ENCODE assay signal across 8 cellular contexts in the genomic region with DNA sequence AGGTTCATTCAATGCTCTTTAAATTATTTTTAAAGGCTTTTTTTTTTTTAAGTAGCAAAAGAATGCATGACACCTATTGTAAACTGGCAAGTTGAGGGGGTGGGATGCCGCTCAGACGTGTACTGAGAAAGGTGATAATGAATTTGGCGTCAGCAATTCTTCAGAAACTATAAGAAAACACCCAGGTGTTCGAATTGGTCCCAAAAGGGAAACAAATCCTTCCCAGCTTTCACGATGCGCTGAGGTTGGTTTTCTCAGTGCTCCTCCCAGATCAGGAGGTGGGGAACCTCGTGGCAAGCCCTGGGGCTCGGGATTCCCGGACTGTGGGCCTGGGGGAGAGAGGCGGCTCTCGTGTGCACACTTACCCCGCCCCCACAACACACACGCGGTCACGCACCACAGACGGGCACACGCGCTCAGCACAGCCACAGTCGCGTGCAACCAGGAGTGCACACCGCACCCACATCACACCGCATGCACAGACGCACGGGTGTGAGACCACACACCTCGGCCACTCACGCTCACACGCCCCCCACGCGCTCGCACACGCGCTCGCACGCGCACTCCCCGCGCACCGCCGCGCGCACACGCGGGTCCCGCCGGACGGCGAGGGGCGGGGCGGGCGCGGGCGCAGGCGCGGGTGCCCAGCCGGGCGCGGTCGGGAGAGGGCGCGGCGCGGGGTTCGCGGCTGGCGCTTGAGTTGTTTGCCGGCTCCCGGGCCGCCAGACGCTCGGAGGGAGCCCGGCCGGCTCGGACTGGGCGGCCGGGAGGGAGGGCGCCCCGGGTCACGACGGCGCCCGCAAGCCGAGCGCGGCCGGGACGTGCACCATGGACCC. TPM values are rescaled to one million over a fixed set of nuclear protein-coding genes. Genes with fewer than 3 reads are reported as not detected.
DNase-seq lines count a peak whose midpoint lies in the region; ATAC-seq and TF ChIP-seq lines count a peak whose summit lies in the region.

A gene with protein sequence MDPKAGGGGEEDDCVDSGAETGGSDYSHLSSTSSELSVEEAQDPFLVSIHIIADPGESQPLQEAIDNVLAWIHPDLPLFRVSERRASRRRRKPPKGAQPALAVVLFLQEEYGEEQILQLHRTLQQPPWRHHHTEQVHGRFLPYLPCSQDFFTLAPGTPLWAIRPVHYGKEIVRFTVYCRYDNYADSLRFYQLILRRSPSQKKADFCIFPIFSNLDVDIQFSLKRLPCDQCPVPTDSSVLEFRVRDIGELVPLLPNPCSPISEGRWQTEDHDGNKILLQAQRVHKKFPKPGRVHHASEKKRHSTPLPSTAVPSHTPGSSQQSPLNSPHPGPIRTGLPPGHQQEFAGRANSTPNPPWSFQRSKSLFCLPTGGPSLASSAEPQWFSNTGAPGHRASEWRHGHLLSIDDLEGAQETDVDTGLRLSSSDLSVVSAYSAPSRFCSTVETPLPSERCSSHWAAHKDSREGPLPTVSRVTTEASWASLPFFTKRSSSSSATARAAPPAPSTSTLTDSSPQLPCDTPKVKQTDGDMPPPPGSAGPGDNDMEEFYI (plus strand): TSS at position 725 of the 836 bp plus-strand sequence. CDS start 104 bp downstream, at position 829.

- DNase-seq in NCI-H2196 treated with DMSO at 0.1 percent for 48 hours (lab: John Stamatoyannopoulos, UW; ENCODE audit: unreplicated experiment): peak; percentile 0
- DNase-seq in activated T-cell treated with anti-CD3 and anti-CD28 coated beads, Interleukin-2, amount 50 U/mL, for 24 hours: peak; percentile 74
- peak; percentile 20 for DNase-seq in fibroblast of lung (ENCODE audit: low read depth in 2 of 2)
- peak in 7 of 9 donors; percentile 9 to 75 (median 21) for DNase-seq in naive thymus-derived CD4-positive, alpha-beta T cell
- DNase-seq in testis: no peak
- DNase-seq in dedifferentiated amniotic fluid mesenchymal stem cell (ENCODE audit: extremely low spot score): no peak

- no peaks in the 10 kb centered on the region for H3K79me2 ChIP-seq in fibroblast of lung (ENCODE audit: control insufficient read depth, insufficient read depth, low read length)

- no peaks in the 10 kb centered on the region for H3K36me3 ChIP-seq in fibroblast of lung (ENCODE audit: control insufficient read depth, insufficient read depth, low read length)
- no peaks in the 10 kb centered on the region for H3K36me3 ChIP-seq in naive thymus-derived CD4-positive, alpha-beta T cell (ENCODE audit: control insufficient read depth in 2 of 3, insufficient read depth in 3 of 3, low read length in 3 of 3)
- H3K36me3 ChIP-seq in testis (ENCODE audit: low read depth, missing control alignments): no peaks in the 10 kb centered on the region

- peak within 1 kb of the TSS; percentile 88 for H3K4me2 ChIP-seq in fibroblast of lung (ENCODE audit: extremely low read depth, insufficient read depth, low read length)

- peaks cover 67% of the 10 kb centered on the region for H3K27me3 Mint-ChIP-seq in activated T-cell treated with anti-CD3 and anti-CD28 coated beads, Interleukin-2, amount 50 U/mL, for 24 hours
- peaks cover 44 to 65% (median 55%) of the 10 kb centered on the region in 5 donors for H3K27me3 Mint-ChIP-seq in naive thymus-derived CD4-positive, alpha-beta T cell

- peak; percentile 68 for ATAC-seq in HG02610 (IDR thresholded peaks at IDR 0.05; ENCODE audit: unreplicated experiment)
- ATAC-seq in naive thymus-derived CD4-positive, alpha-beta T cell: peak; percentile 85

- H3K4me3 ChIP-seq in fibroblast of lung (replicated peaks in 1 of 4; ENCODE audit: control extremely low read depth in 1 of 4, insufficient read depth in 1 of 4, low read depth in 3 of 4, low read length in 4 of 4) (peak within 1 kb of the TSS; percentile 60 to 80 (median 72)), testis (peak within 1 kb of the TSS; percentile 65 to 69)
- peak within 1 kb of the TSS; percentile 31 for H3K4me3 ChIP-seq in naive thymus-derived CD4-positive, alpha-beta T cell (ENCODE audit: low read length)

- TF ChIP-seq CTCF in GM12874 (IDR thresholded peaks at IDR 0.05; ENCODE audit: insufficient read depth, low read depth, low read length) (peak; percentile 36), fibroblast of lung (conservative IDR thresholded peaks at IDR 0.05 in 1 of 2, IDR thresholded peaks at IDR 0.05 in 1 of 2; ENCODE audit: low read depth in 1 of 2, low read length in 2 of 2) (no peak), testis (IDR thresholded peaks at IDR 0.05) (peak in 1 of 3 experiments; percentile 62)

- TF ChIP-seq POLR2A in testis (IDR thresholded peaks at IDR 0.05): no peak

- H3K9ac ChIP-seq in fibroblast of lung (ENCODE audit: insufficient read depth, low read length): peak within 1 kb of the TSS; percentile 36

- H3K27ac ChIP-seq in fibroblast of lung (ENCODE audit: insufficient read depth, low read length) (no peak within 1 kb of the TSS), testis (no peak within 1 kb of the TSS)
- H3K27ac ChIP-seq in naive thymus-derived CD4-positive, alpha-beta T cell (ENCODE audit: low read depth, low read length): no peak within 1 kb of the TSS

- H3K9me3 ChIP-seq in fibroblast of lung (ENCODE audit: control insufficient read depth, insufficient read depth, low read depth, low read length) (no peaks in the 10 kb centered on the region), testis (no peaks in the 10 kb centered on the region)
- H3K9me3 ChIP-seq in naive thymus-derived CD4-positive, alpha-beta T cell (ENCODE audit: control insufficient read depth in 2 of 3, low read length in 3 of 3): no peaks in the 10 kb centered on the region

- H3K4me1 Mint-ChIP-seq in activated T-cell treated with anti-CD3 and anti-CD28 coated beads, Interleukin-2, amount 50 U/mL, for 24 hours (ENCODE audit: low read depth): peaks cover 3% of the 10 kb centered on the region
- H3K4me1 Mint-ChIP-seq in naive thymus-derived CD4-positive, alpha-beta T cell: peaks cover 0 to 12% (median 0%) of the 10 kb centered on the region in 7 donors

- H3K9me3 Mint-ChIP-seq in activated T-cell treated with anti-CD3 and anti-CD28 coated beads, Interleukin-2, amount 50 U/mL, for 24 hours: no peaks in the 10 kb centered on the region
- H3K9me3 Mint-ChIP-seq in naive thymus-derived CD4-positive, alpha-beta T cell: no peaks in the 10 kb centered on the region

- peak within 1 kb of the TSS; percentile 76 for H3K4me3 Mint-ChIP-seq in activated T-cell treated with anti-CD3 and anti-CD28 coated beads, Interleukin-2, amount 50 U/mL, for 24 hours
- peak within 1 kb of the TSS; percentile 64 to 82 (median 78) for H3K4me3 Mint-ChIP-seq in naive thymus-derived CD4-positive, alpha-beta T cell

- H3K36me3 Mint-ChIP-seq in activated T-cell treated with anti-CD3 and anti-CD28 coated beads, Interleukin-2, amount 50 U/mL, for 24 hours (ENCODE audit: low read depth): no peaks in the 10 kb centered on the region
- H3K36me3 Mint-ChIP-seq in naive thymus-derived CD4-positive, alpha-beta T cell: peaks cover 0 to 5% (median 0%) of the 10 kb centered on the region in 5 donors

- H4K20me1 ChIP-seq in fibroblast of lung (ENCODE audit: control insufficient read depth, extremely low read depth, insufficient read depth, low read length): no peaks in the 10 kb centered on the region

- H3K27me3 ChIP-seq in fibroblast of lung (ENCODE audit: control insufficient read depth, insufficient read depth, low read length) (no peaks in the 10 kb centered on the region), testis (no peaks in the 10 kb centered on the region)
- peaks cover 4 to 10% of the 10 kb centered on the region in 2 donors for H3K27me3 ChIP-seq in naive thymus-derived CD4-positive, alpha-beta T cell (ENCODE audit: control insufficient read depth in 2 of 2, insufficient read depth in 2 of 2, low read length in 2 of 2)

- POLR2A ChIA-PET in naive thymus-derived CD4-positive, alpha-beta T cell (lab: Charles Lee): no interaction called here

- H3K27ac Mint-ChIP-seq in activated T-cell treated with anti-CD3 and anti-CD28 coated beads, Interleukin-2, amount 50 U/mL, for 24 hours: no peak within 1 kb of the TSS
- no peak within 1 kb of the TSS for H3K27ac Mint-ChIP-seq in naive thymus-derived CD4-positive, alpha-beta T cell

- intact Hi-C loops in naive thymus-derived CD4-positive, alpha-beta T cell (cut with micrococcal nuclease): loop anchor here in 1 of 2 donors (2.0 to 10.0 kb wide), 3 partner anchors 65 to 575 kb away; a partner anchor contains a TSS
- intact Hi-C loops in testis (cut with DNase I; ENCODE audit: low total_unique reads): no loop called here

- 1% methylated on average over 16 to 29 of the region's 86 CpGs for WGBS in testis, 2 donors

- CTCF ChIA-PET in naive thymus-derived CD4-positive, alpha-beta T cell (lab: Charles Lee): no interaction called here

- H2AFZ ChIP-seq in fibroblast of lung (ENCODE audit: low read length): peak within 1 kb of the TSS; percentile 98

- H3K4me1 ChIP-seq in fibroblast of lung (ENCODE audit: control insufficient read depth, extremely low read depth, insufficient read depth, low read length) (peaks cover 3% of the 10 kb centered on the region), testis (no peaks in the 10 kb centered on the region)
- H3K4me1 ChIP-seq in naive thymus-derived CD4-positive, alpha-beta T cell (ENCODE audit: control insufficient read depth in 2 of 2, insufficient read depth in 2 of 2, low read length in 2 of 2): peaks cover 0 to 4% of the 10 kb centered on the region in 2 donors

RNA-seq across cellular contexts. Expression of the gene that starts here (rescaled TPM):
- total RNA-seq in fibroblast of lung: 2.6 and 4.8 TPM in 2 replicates
- 1.7 and 3.2 TPM in 2 replicates for polyA plus RNA-seq in fibroblast of lung
- 1.8 and 2.7 TPM in 2 replicates for polyA plus RNA-seq in fibroblast of lung (2012)
- polyA minus RNA-seq in fibroblast of lung (ENCODE audit: low replicate concordance): 3.0 and 5.4 TPM in 2 replicates
- total RNA-seq in naive thymus-derived CD4-positive, alpha-beta T cell: under 1 TPM in 2 of 5 experiments, not detected in 3; 0.12 to 0.85 TPM
- polyA plus RNA-seq in naive thymus-derived CD4-positive, alpha-beta T cell: not detected
- total RNA-seq in testis: 1 to 10 TPM; 2.7 to 3.0 TPM
- 3.4 TPM for polyA plus RNA-seq in testis (ENCODE audit: insufficient read depth, low read depth, low replicate concordance)

Comparison
In these comparisons a context has a peak if more than half of its experiments do, and no peak if none do; other contexts are left out.
1. Peak in DNase-seq, ATAC-seq and H3K4me3 ChIP-seq in naive thymus-derived CD4-positive, alpha-beta T cell; RNA of the gene not detected or under 1 TPM.
2. DNase-seq: peak in NCI-H2196 treated with DMSO at 0.1 percent for 48 hours (single experiment), activated T-cell treated with anti-CD3 and anti-CD28 coated beads, Interleukin-2, amount 50 U/mL, for 24 hours (single experiment) and fibroblast of lung (2 of 2); none in testis (single experiment) and dedifferentiated amniotic fluid mesenchymal stem cell (single experiment).
3. Peak in every context shown above with its lines, with median percentiles within 50 percentile points of each other: H3K4me3 ChIP-seq.